In genomic region chr7:6307762-6308161, GRCh38 we compare ENCODE assay signal across 2 cellular contexts.
TF ChIP-seq lines count a peak whose summit lies in the region.

No MANE protein-coding gene starts in this region.

TF ChIP-seq in IMR-90, 13 proteins besides CTCF, POLR2A, EP300 and RAD21:
- TF ChIP-seq RFX5 (IDR thresholded peaks at IDR 0.05; ENCODE audit: low read depth, low read length) (no peak), USF2 (IDR thresholded peaks at IDR 0.05; ENCODE audit: low read depth, low read length) (no peak), MAFK (IDR thresholded peaks at IDR 0.05; ENCODE audit: low read depth, low read length) (no peak), ELK1 (IDR thresholded peaks at IDR 0.05; ENCODE audit: borderline replicate concordance, low read depth, low read length) (no peak), MAZ (IDR thresholded peaks at IDR 0.05; ENCODE audit: borderline replicate concordance, low read depth, low read length) (no peak), NFE2L2 (IDR thresholded peaks at IDR 0.05; ENCODE audit: low read depth, low read length) (no peak), RCOR1 (IDR thresholded peaks at IDR 0.05; ENCODE audit: insufficient replicate concordance, low read length) (no peak), BHLHE40 (IDR thresholded peaks at IDR 0.05; ENCODE audit: low read depth, low read length) (no peak), FOS (IDR thresholded peaks at IDR 0.05; ENCODE audit: low read depth, low read length) (no peak), SMC3 (IDR thresholded peaks at IDR 0.05; ENCODE audit: low read depth, low read length) (no peak), MXI1 (IDR thresholded peaks at IDR 0.05; ENCODE audit: borderline replicate concordance, low read depth, low read length) (no peak), CHD1 (IDR thresholded peaks at IDR 0.05; ENCODE audit: low read depth, low read length) (no peak), CEBPB (IDR thresholded peaks at IDR 0.05; ENCODE audit: low read depth, low read length) (no peak)
TF ChIP-seq in IMR-90: peak in this region for 0.

TF ChIP-seq in GM12878, 131 proteins besides CTCF, POLR2A, EP300 and RAD21:
- 0 out of 2 replicates have a peak, but pooled peaks have one; percentile 18 for TF ChIP-seq SPI1 (IDR thresholded peaks at IDR 0.05; ENCODE audit: borderline replicate concordance, insufficient read depth, low read depth, low read length)
- TF ChIP-seq HSF1 (IDR thresholded peaks at IDR 0.05; ENCODE audit: low read depth, low read length): no peak
- 0 out of 2 replicates have a peak, but pooled peaks have one; percentile 39 for TF ChIP-seq JUNB (IDR thresholded peaks at IDR 0.05)
